In genomic region chr16:30124985-30125379, GRCh38 we compare ENCODE assay signal across 11 cellular contexts. TPM values are rescaled to one million over a fixed set of nuclear protein-coding genes. Genes with fewer than 3 reads are reported as not detected.
"Had no signal": no experiment of that assay in that cellular context is flagged by ENCODE, and none has a peak within 500 bp of the region (broad histone marks: within the 10 kb centered on the region; RNA-seq: fewer than 3 reads in every experiment).

No MANE protein-coding gene starts in this region.

- H3K4me3 Mint-ChIP-seq: activated CD4-positive, alpha-beta T cell treated with anti-CD3 and anti-CD28 coated beads, Interleukin-2, amount 10 ng/mL, durations not matched to agents 7 days and 5 days; activated naive CD4-positive, alpha-beta T cell treated with anti-CD3 and anti-CD28 coated beads, Interleukin-2, amount 10 ng/mL, durations not matched to agents 7 days and 5 days; stimulated activated memory B cell treated with anti-CD40 and anti-IgM and Interleukin-4, amounts not matched to agents 10 μg/mL and 1 μg/mL and 100 μg/mL, for 72 hours had no signal

- H3K27me3 Mint-ChIP-seq: activated CD4-positive, alpha-beta T cell treated with anti-CD3 and anti-CD28 coated beads, Interleukin-2, amount 10 ng/mL, durations not matched to agents 7 days and 5 days; stimulated activated memory B cell treated with anti-CD40 and anti-IgM and Interleukin-4, amounts not matched to agents 10 μg/mL and 1 μg/mL and 100 μg/mL, for 72 hours had no signal

- H3K27ac Mint-ChIP-seq: activated CD4-positive, alpha-beta T cell treated with anti-CD3 and anti-CD28 coated beads, Interleukin-2, amount 10 ng/mL, durations not matched to agents 7 days and 5 days; activated naive CD4-positive, alpha-beta T cell treated with anti-CD3 and anti-CD28 coated beads, Interleukin-2, amount 10 ng/mL, durations not matched to agents 7 days and 5 days; activated T-helper 2 cell treated with anti-CD3 and anti-CD28 coated beads, Interferon-gamma antibody, Interleukin-2, Interleukin-4, amounts not matched to agents 10 μg/mL and 5 μg/mL and 100 μg/mL, durations not matched to agents 14 hours and 24 hours and 36 hours; stimulated activated memory B cell treated with anti-CD40 and anti-IgM and Interleukin-4, amounts not matched to agents 10 μg/mL and 1 μg/mL and 100 μg/mL, for 72 hours had no signal

- H3K36me3 Mint-ChIP-seq: immature natural killer cell; stimulated activated memory B cell treated with anti-CD40 and anti-IgM and Interleukin-4, amounts not matched to agents 10 μg/mL and 1 μg/mL and 100 μg/mL, for 72 hours had no signal

- H3K9me3 ChIP-seq: lower lobe of right lung, ovary had no signal

- H3K9me3 Mint-ChIP-seq: activated CD4-positive, alpha-beta T cell treated with anti-CD3 and anti-CD28 coated beads, Interleukin-2, amount 10 ng/mL, durations not matched to agents 7 days and 5 days; activated naive CD4-positive, alpha-beta T cell treated with anti-CD3 and anti-CD28 coated beads, Interleukin-2, amount 10 ng/mL, durations not matched to agents 7 days and 5 days; activated T-helper 2 cell treated with anti-CD3 and anti-CD28 coated beads, Interferon-gamma antibody, Interleukin-2, Interleukin-4, amounts not matched to agents 10 μg/mL and 5 μg/mL and 100 μg/mL, durations not matched to agents 14 hours and 24 hours and 36 hours; immature natural killer cell; neural progenitor cell; stimulated activated memory B cell treated with anti-CD40 and anti-IgM and Interleukin-4, amounts not matched to agents 10 μg/mL and 1 μg/mL and 100 μg/mL, for 72 hours had no signal

- H3K9ac ChIP-seq: neural progenitor cell had no signal

- DNase-seq: activated CD4-positive, alpha-beta T cell treated with anti-CD3 and anti-CD28 coated beads, Interleukin-2, amount 10 ng/mL, durations not matched to agents 7 days and 5 days; activated naive CD4-positive, alpha-beta T cell treated with anti-CD3 and anti-CD28 coated beads, Interleukin-2, amount 10 ng/mL, durations not matched to agents 7 days and 5 days; effector CD4-positive, alpha-beta T cell; immature natural killer cell; lower lobe of right lung; stimulated activated CD4-positive, alpha-beta T cell treated with anti-CD3 and anti-CD28 coated beads, Interleukin-2, amount 100 ng/mL, for 48 hours had no signal

- H3K4me2 ChIP-seq: neural progenitor cell had no signal

- H3K27me3 ChIP-seq: foreskin keratinocyte, neural progenitor cell, ovary had no signal

- H3K4me3 ChIP-seq: lower lobe of right lung, neural progenitor cell, ovary had no signal

- H3K4me1 ChIP-seq: foreskin keratinocyte had no signal

- ATAC-seq: stimulated activated memory B cell treated with anti-CD40 and anti-IgM and Interleukin-4, amounts not matched to agents 10 μg/mL and 1 μg/mL and 100 μg/mL, for 72 hours had no signal

- H2AFZ ChIP-seq: neural progenitor cell had no signal

- H3K36me3 ChIP-seq: neural progenitor cell, ovary had no signal

- H3K27ac ChIP-seq: foreskin keratinocyte, lower lobe of right lung, neural progenitor cell had no signal

RNA-seq across cellular contexts. Expression of gene GDPD3, which starts 11.6 kb away (rescaled TPM):
- polyA plus RNA-seq: immature natural killer cell had no signal

RNA-seq across cellular contexts. Expression of gene TBX6, which starts 33.3 kb away (rescaled TPM):
- polyA plus RNA-seq: immature natural killer cell had no signal
